Comparison of ENCODE assay signal across 1 cellular context in the genomic region with DNA sequence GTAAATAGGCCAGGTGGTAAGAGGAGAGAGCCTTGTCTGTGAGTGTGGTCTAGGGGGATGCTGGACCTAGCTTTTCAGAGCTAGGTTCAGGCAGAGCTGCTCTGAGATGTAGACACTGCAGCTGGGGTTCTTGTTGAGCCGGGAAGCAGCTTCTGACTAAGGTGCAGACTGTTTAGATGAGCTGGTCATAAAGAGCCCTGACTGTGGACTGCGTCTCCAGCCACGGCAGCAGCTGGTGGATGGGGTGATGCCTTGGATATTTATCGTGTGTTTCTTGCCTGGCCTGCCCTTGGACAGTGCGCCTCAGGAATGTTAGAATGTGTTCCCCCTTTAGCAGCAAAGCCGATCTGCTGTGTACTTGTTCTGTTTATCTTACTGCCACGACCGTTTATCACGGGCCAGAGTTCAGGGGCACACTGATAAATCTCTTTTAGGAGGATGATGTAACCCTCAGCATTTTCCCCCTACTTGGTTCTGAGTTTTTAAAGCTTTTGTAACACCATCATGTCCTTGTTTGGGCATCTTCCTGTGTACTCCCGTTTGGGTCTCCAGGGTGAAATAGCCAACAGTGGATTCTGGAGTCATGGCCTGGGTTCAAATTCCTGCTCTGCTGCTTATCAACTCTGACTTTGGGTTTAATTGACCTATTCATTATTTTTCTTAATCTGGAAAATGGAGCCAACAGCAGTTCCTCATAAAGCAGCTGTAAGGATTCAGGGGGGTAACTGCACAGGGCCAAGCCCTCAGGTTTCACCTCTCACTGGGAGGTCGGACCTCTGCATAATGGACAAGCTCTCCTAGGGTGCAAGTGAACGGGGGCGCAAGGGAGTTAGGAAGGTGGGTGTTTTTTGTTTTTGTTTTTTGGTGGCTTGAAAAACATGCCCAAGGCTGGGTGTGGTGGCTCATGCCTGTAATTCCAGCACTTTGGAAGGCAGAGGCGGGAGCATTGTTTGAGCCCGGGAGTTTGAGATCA.
TF ChIP-seq lines count a peak whose summit lies in the region.

No MANE protein-coding gene starts in this region.

TF ChIP-seq in HepG2, 621 proteins besides CTCF, POLR2A, EP300 and RAD21 (continued from another document and continues in another):
- peak; percentile 73 for TF ChIP-seq MAX (IDR thresholded peaks at IDR 0.05)
- no peak for TF ChIP-seq ZNF562 (CRISPR knock-in tag; IDR thresholded peaks at IDR 0.05; ENCODE audit: borderline replicate concordance)
- no peak for TF ChIP-seq GTF3A (CRISPR knock-in tag; conservative IDR thresholded peaks at IDR 0.05)
- TF ChIP-seq TEAD3 (CRISPR knock-in tag; optimal IDR thresholded peaks at IDR 0.05; ENCODE audit: borderline replicate concordance) = peak; percentile 99
- TF ChIP-seq E2F1 (CRISPR knock-in tag; IDR thresholded peaks at IDR 0.05) = no peak
- peak; percentile 98 for TF ChIP-seq ZNF878 (CRISPR knock-in tag; IDR thresholded peaks at IDR 0.05)
- peak; percentile 81 for TF ChIP-seq CBFB (CRISPR knock-in tag; IDR thresholded peaks at IDR 0.05)
- TF ChIP-seq TP53 (CRISPR knock-in tag; conservative IDR thresholded peaks at IDR 0.05) = 0 out of 2 replicates have a peak, but pooled peaks have one; percentile 86
- TF ChIP-seq ZMAT5 (CRISPR knock-in tag; IDR thresholded peaks at IDR 0.05; ENCODE audit: borderline replicate concordance, low read depth) = no peak
- TF ChIP-seq ZMAT3 (CRISPR knock-in tag; conservative IDR thresholded peaks at IDR 0.05) = peak; percentile 62; the same call in 1 of the 2 replicates
- no peak; the same call in 1 of the 2 replicates for TF ChIP-seq TRAFD1 (CRISPR knock-in tag; IDR thresholded peaks at IDR 0.05; ENCODE audit: borderline replicate concordance)
- TF ChIP-seq ERF (CRISPR knock-in tag; IDR thresholded peaks at IDR 0.05) = peak; percentile 96
- TF ChIP-seq NR2F1 (CRISPR knock-in tag; IDR thresholded peaks at IDR 0.05) = peak; percentile 95 to 97
- TF ChIP-seq NCOA1 (CRISPR knock-in tag; IDR thresholded peaks at IDR 0.05) = peak; percentile 92; the same call in 1 of the 2 replicates
- no peak for TF ChIP-seq ZNF720 (CRISPR knock-in tag; IDR thresholded peaks at IDR 0.05)
- TF ChIP-seq ZNF780A (CRISPR knock-in tag; IDR thresholded peaks at IDR 0.05) = no peak
- TF ChIP-seq KLF13 (CRISPR knock-in tag; IDR thresholded peaks at IDR 0.05) = no peak
- TF ChIP-seq, protein P1, sequence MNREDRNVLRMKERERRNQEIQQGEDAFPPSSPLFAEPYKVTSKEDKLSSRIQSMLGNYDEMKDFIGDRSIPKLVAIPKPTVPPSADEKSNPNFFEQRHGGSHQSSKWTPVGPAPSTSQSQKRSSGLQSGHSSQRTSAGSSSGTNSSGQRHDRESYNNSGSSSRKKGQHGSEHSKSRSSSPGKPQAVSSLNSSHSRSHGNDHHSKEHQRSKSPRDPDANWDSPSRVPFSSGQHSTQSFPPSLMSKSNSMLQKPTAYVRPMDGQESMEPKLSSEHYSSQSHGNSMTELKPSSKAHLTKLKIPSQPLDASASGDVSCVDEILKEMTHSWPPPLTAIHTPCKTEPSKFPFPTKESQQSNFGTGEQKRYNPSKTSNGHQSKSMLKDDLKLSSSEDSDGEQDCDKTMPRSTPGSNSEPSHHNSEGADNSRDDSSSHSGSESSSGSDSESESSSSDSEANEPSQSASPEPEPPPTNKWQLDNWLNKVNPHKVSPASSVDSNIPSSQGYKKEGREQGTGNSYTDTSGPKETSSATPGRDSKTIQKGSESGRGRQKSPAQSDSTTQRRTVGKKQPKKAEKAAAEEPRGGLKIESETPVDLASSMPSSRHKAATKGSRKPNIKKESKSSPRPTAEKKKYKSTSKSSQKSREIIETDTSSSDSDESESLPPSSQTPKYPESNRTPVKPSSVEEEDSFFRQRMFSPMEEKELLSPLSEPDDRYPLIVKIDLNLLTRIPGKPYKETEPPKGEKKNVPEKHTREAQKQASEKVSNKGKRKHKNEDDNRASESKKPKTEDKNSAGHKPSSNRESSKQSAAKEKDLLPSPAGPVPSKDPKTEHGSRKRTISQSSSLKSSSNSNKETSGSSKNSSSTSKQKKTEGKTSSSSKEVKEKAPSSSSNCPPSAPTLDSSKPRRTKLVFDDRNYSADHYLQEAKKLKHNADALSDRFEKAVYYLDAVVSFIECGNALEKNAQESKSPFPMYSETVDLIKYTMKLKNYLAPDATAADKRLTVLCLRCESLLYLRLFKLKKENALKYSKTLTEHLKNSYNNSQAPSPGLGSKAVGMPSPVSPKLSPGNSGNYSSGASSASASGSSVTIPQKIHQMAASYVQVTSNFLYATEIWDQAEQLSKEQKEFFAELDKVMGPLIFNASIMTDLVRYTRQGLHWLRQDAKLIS (CRISPR knock-in tag; IDR thresholded peaks at IDR 0.05) = peak; percentile 31; the same call in 1 of the 2 replicates
- TF ChIP-seq, protein P2, sequence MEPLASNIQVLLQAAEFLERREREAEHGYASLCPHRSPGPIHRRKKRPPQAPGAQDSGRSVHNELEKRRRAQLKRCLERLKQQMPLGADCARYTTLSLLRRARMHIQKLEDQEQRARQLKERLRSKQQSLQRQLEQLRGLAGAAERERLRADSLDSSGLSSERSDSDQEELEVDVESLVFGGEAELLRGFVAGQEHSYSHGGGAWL (CRISPR knock-in tag; IDR thresholded peaks at IDR 0.05) = no peak
- no peak for TF ChIP-seq U2AF1 (optimal IDR thresholded peaks at IDR 0.05; ENCODE audit: low read depth, low read length)
- no peak for TF ChIP-seq ZNF138 (CRISPR knock-in tag; IDR thresholded peaks at IDR 0.05; ENCODE audit: low read depth)
- TF ChIP-seq SMAD1 (CRISPR knock-in tag; IDR thresholded peaks at IDR 0.05; ENCODE audit: borderline replicate concordance, low read depth) = no peak
- TF ChIP-seq, protein P3, sequence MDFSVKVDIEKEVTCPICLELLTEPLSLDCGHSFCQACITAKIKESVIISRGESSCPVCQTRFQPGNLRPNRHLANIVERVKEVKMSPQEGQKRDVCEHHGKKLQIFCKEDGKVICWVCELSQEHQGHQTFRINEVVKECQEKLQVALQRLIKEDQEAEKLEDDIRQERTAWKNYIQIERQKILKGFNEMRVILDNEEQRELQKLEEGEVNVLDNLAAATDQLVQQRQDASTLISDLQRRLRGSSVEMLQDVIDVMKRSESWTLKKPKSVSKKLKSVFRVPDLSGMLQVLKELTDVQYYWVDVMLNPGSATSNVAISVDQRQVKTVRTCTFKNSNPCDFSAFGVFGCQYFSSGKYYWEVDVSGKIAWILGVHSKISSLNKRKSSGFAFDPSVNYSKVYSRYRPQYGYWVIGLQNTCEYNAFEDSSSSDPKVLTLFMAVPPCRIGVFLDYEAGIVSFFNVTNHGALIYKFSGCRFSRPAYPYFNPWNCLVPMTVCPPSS (IDR thresholded peaks at IDR 0.05) = no peak
- no peak for TF ChIP-seq RFX3 (CRISPR knock-in tag; IDR thresholded peaks at IDR 0.05)
- TF ChIP-seq MTERF4 (CRISPR knock-in tag; IDR thresholded peaks at IDR 0.05) = no peak
- TF ChIP-seq MIER3 (CRISPR knock-in tag; IDR thresholded peaks at IDR 0.05; ENCODE audit: borderline replicate concordance) = peak; percentile 96; the same call in 1 of the 2 replicates
- no peak for TF ChIP-seq U2AF2 (IDR thresholded peaks at IDR 0.05; ENCODE audit: low read depth, low read length)
- no peak for TF ChIP-seq SCMH1 (CRISPR knock-in tag; IDR thresholded peaks at IDR 0.05; ENCODE audit: borderline replicate concordance)
- peak; percentile 95 for TF ChIP-seq ZMYM3 (CRISPR knock-in tag; IDR thresholded peaks at IDR 0.05)
- TF ChIP-seq, protein P4, sequence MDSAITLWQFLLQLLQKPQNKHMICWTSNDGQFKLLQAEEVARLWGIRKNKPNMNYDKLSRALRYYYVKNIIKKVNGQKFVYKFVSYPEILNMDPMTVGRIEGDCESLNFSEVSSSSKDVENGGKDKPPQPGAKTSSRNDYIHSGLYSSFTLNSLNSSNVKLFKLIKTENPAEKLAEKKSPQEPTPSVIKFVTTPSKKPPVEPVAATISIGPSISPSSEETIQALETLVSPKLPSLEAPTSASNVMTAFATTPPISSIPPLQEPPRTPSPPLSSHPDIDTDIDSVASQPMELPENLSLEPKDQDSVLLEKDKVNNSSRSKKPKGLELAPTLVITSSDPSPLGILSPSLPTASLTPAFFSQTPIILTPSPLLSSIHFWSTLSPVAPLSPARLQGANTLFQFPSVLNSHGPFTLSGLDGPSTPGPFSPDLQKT (CRISPR knock-in tag; IDR thresholded peaks at IDR 0.05; ENCODE audit: borderline replicate concordance) = peak; percentile 92; the same call in 1 of the 2 replicates
- TF ChIP-seq JUND (CRISPR knock-in tag; IDR thresholded peaks at IDR 0.05) = peak; percentile 92
- peak; percentile 98 for TF ChIP-seq TBX2 (CRISPR knock-in tag; IDR thresholded peaks at IDR 0.05; ENCODE audit: borderline replicate concordance)
- TF ChIP-seq, protein P5, sequence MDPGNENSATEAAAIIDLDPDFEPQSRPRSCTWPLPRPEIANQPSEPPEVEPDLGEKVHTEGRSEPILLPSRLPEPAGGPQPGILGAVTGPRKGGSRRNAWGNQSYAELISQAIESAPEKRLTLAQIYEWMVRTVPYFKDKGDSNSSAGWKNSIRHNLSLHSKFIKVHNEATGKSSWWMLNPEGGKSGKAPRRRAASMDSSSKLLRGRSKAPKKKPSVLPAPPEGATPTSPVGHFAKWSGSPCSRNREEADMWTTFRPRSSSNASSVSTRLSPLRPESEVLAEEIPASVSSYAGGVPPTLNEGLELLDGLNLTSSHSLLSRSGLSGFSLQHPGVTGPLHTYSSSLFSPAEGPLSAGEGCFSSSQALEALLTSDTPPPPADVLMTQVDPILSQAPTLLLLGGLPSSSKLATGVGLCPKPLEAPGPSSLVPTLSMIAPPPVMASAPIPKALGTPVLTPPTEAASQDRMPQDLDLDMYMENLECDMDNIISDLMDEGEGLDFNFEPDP (CRISPR knock-in tag; conservative IDR thresholded peaks at IDR 0.05) = no peak
- TF ChIP-seq, protein P6, sequence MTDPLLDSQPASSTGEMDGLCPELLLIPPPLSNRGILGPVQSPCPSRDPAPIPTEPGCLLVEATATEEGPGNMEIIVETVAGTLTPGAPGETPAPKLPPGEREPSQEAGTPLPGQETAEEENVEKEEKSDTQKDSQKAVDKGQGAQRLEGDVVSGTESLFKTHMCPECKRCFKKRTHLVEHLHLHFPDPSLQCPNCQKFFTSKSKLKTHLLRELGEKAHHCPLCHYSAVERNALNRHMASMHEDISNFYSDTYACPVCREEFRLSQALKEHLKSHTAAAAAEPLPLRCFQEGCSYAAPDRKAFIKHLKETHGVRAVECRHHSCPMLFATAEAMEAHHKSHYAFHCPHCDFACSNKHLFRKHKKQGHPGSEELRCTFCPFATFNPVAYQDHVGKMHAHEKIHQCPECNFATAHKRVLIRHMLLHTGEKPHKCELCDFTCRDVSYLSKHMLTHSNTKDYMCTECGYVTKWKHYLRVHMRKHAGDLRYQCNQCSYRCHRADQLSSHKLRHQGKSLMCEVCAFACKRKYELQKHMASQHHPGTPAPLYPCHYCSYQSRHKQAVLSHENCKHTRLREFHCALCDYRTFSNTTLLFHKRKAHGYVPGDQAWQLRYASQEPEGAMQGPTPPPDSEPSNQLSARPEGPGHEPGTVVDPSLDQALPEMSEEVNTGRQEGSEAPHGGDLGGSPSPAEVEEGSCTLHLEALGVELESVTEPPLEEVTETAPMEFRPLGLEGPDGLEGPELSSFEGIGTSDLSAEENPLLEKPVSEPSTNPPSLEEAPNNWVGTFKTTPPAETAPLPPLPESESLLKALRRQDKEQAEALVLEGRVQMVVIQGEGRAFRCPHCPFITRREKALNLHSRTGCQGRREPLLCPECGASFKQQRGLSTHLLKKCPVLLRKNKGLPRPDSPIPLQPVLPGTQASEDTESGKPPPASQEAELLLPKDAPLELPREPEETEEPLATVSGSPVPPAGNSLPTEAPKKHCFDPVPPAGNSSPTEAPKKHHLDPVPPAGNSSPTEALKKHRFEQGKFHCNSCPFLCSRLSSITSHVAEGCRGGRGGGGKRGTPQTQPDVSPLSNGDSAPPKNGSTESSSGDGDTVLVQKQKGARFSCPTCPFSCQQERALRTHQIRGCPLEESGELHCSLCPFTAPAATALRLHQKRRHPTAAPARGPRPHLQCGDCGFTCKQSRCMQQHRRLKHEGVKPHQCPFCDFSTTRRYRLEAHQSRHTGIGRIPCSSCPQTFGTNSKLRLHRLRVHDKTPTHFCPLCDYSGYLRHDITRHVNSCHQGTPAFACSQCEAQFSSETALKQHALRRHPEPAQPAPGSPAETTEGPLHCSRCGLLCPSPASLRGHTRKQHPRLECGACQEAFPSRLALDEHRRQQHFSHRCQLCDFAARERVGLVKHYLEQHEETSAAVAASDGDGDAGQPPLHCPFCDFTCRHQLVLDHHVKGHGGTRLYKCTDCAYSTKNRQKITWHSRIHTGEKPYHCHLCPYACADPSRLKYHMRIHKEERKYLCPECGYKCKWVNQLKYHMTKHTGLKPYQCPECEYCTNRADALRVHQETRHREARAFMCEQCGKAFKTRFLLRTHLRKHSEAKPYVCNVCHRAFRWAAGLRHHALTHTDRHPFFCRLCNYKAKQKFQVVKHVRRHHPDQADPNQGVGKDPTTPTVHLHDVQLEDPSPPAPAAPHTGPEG (CRISPR knock-in tag; IDR thresholded peaks at IDR 0.05) = 0 out of 2 replicates have a peak, but pooled peaks have one; percentile 45
- no peak for TF ChIP-seq HMGA1 (CRISPR knock-in tag; conservative IDR thresholded peaks at IDR 0.05)
- TF ChIP-seq ZSCAN25 (CRISPR knock-in tag; IDR thresholded peaks at IDR 0.05) = peak; percentile 79; the same call in 1 of the 2 replicates
